In the genomic region with DNA sequence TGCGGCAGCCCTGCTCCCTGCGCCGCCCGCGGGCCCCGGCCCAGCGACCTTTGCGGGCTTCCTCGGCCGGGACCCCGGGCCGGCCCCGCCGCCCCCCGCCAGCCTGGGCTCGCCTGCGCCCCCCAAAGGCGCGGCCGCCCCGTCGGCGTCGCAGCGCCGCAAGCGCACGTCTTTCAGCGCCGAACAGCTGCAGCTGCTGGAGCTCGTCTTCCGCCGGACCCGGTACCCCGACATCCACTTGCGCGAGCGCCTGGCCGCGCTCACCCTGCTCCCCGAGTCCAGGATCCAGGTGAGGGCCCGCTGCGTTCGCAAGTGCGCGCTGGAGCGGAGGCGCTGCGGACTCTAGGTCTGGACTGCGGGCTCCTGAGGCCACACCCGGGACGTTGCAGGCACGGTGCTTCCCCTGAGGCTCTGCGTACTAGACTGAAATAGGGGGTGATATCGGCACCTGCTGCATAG, we compare ENCODE assay signal across 8 cellular contexts. TPM values are rescaled to one million over a fixed set of nuclear protein-coding genes. Genes with fewer than 3 reads are reported as not detected.
DNase-seq lines count a peak whose midpoint lies in the region; ATAC-seq and TF ChIP-seq lines count a peak whose summit lies in the region.

No MANE protein-coding gene starts in this region.

- intact Hi-C loops in CD4-positive, alpha-beta memory T cell (cut with micrococcal nuclease), result no loop called here
- intact Hi-C loops in esophagus squamous epithelium (cut with DNase I) (no loop called here), psoas muscle (cut with DNase I) (no loop called here)

- H3K4me1 Mint-ChIP-seq in CD4-positive, alpha-beta memory T cell, result peaks cover 0 to 2% (median under 1%) of the 10 kb centered on the region in 4 donors
- peaks cover 5 to 6% (median 6%) of the 10 kb centered on the region in 3 donors for H3K4me1 Mint-ChIP-seq in T-cell

- no peak overlapping the region for H3K27ac ChIP-seq in CD4-positive, alpha-beta memory T cell (ENCODE audit: low read depth, low read length)
- H3K27ac ChIP-seq in esophagus squamous epithelium, result peak overlapping the region in 1 of 4 donors; percentile 12
- H3K27ac ChIP-seq in psoas muscle, result no peak overlapping the region

- CTCF ChIA-PET in CD4-positive, alpha-beta memory T cell (lab: Charles Lee; ENCODE audit: partially characterized antibody), result no interaction called here
- CTCF ChIA-PET in T-cell (lab: Charles Lee), result interaction anchor here in 1 of 2 donors (0.5 kb wide), 1 partner anchor 794 kb away, joined by 4 read pairs; no protein-coding TSS in a partner anchor

- peaks cover 13 to 26% of the 10 kb centered on the region in 2 donors for H3K27me3 Mint-ChIP-seq in CD4-positive, alpha-beta memory T cell
- H3K27me3 Mint-ChIP-seq in T-cell, result peaks cover 8 to 42% of the 10 kb centered on the region in 2 donors

- peak overlapping the region in 1 of 2 donors; percentile 29 for H3K4me3 ChIP-seq in CD4-positive, alpha-beta memory T cell (ENCODE audit: low read length in 2 of 2)
- H3K4me3 ChIP-seq in esophagus squamous epithelium (peak overlapping the region; percentile 36 to 68 (median 47)), psoas muscle (peak overlapping the region; percentile 53)

- POLR2A ChIA-PET in CD4-positive, alpha-beta memory T cell (lab: Charles Lee; ENCODE audit: partially characterized antibody), result no interaction called here
- POLR2A ChIA-PET in T-cell (lab: Charles Lee), result no interaction called here

- peaks cover 0 to 7% of the 10 kb centered on the region in 2 donors for H3K36me3 Mint-ChIP-seq in CD4-positive, alpha-beta memory T cell
- H3K36me3 Mint-ChIP-seq in T-cell, result no peaks in the 10 kb centered on the region

- peaks cover 5% of the 10 kb centered on the region for H3K4me1 ChIP-seq in CD4-positive, alpha-beta memory T cell (ENCODE audit: insufficient read depth, low read length)
- H3K4me1 ChIP-seq in esophagus squamous epithelium, result peaks cover 4 to 15% (median 9%) of the 10 kb centered on the region in 3 donors
- no peaks in the 10 kb centered on the region for H3K4me1 ChIP-seq in psoas muscle

- H3K9me3 Mint-ChIP-seq in CD4-positive, alpha-beta memory T cell, result no peaks in the 10 kb centered on the region
- no peaks in the 10 kb centered on the region for H3K9me3 Mint-ChIP-seq in T-cell

- ATAC-seq in GM18873 (IDR thresholded peaks at IDR 0.05; ENCODE audit: low FRiP score, unreplicated experiment) (peak; percentile 48), HG03066 (IDR thresholded peaks at IDR 0.05; ENCODE audit: low read depth, unreplicated experiment) (peak; percentile 71), T-cell (replicated peaks in 1 of 4) (peak; percentile 60 to 66 (median 62)), psoas muscle (no peak)

- peak overlapping the region; percentile 48 to 79 (median 69) for H3K4me3 Mint-ChIP-seq in CD4-positive, alpha-beta memory T cell
- peak overlapping the region; percentile 69 to 78 (median 74) for H3K4me3 Mint-ChIP-seq in T-cell

- TF ChIP-seq CTCF in esophagus squamous epithelium (IDR thresholded peaks at IDR 0.05), result no peak
- TF ChIP-seq CTCF in psoas muscle (IDR thresholded peaks at IDR 0.05), result no peak

- WGBS in esophagus squamous epithelium, 2 donors, result 0% methylated on average over 2 to 5 of the region's 55 CpGs
- 1 to 2% (median 1%) methylated on average over 34 to 55 of the region's 55 CpGs for WGBS in psoas muscle, 3 donors

- H3K27me3 ChIP-seq in CD4-positive, alpha-beta memory T cell (ENCODE audit: insufficient read depth, low read length), result peaks cover 13% of the 10 kb centered on the region
- peaks cover 0 to 37% (median 7%) of the 10 kb centered on the region in 4 donors for H3K27me3 ChIP-seq in esophagus squamous epithelium
- peaks cover 0 to 39% (median 10%) of the 10 kb centered on the region in 3 donors for H3K27me3 ChIP-seq in psoas muscle (ENCODE audit: insufficient read depth in 3 of 3, low read length in 2 of 3)

- H3K9me3 ChIP-seq in CD4-positive, alpha-beta memory T cell (ENCODE audit: control insufficient read depth in 1 of 2, low read length in 2 of 2), result no peaks in the 10 kb centered on the region
- H3K9me3 ChIP-seq in esophagus squamous epithelium (no peaks in the 10 kb centered on the region), psoas muscle (no peaks in the 10 kb centered on the region)

- peak in 4 of 5 donors; percentile 4 to 16 (median 13) for DNase-seq in CD4-positive, alpha-beta memory T cell
- DNase-seq in T-cell, result peak in 14 of 34 experiments; percentile 1 to 27 (median 8)
- no peak for DNase-seq in esophagus squamous epithelium (lab: John Stamatoyannopoulos, UW)
- no peak for DNase-seq in psoas muscle
- no peak for DNase-seq in activated CD4-positive, CD25-positive, alpha-beta regulatory T cell (lab: John Stamatoyannopoulos, UW)
- DNase-seq in SW 1271 (lab: John Stamatoyannopoulos, UW), result no peak

- H3K27ac Mint-ChIP-seq in CD4-positive, alpha-beta memory T cell, result no peak overlapping the region
- no peak overlapping the region for H3K27ac Mint-ChIP-seq in T-cell

- TF ChIP-seq POLR2A in esophagus squamous epithelium (IDR thresholded peaks at IDR 0.05), result no peak

- H3K36me3 ChIP-seq in CD4-positive, alpha-beta memory T cell (ENCODE audit: insufficient read depth, low read length), result no peaks in the 10 kb centered on the region
- no peaks in the 10 kb centered on the region for H3K36me3 ChIP-seq in esophagus squamous epithelium
- H3K36me3 ChIP-seq in psoas muscle (ENCODE audit: insufficient read depth in 1 of 2, low read depth in 1 of 2), result peaks cover 0 to 2% of the 10 kb centered on the region in 2 donors

RNA-seq across cellular contexts. Expression of a gene that starts 0.4 kb away (rescaled TPM):
- total RNA-seq in CD4-positive, alpha-beta memory T cell, result not detected
- not detected for polyA plus RNA-seq in CD4-positive, alpha-beta memory T cell
- total RNA-seq in T-cell (under 1 TPM in 1 of 5 donors, not detected in 4; 0.63 TPM), esophagus squamous epithelium (not detected), psoas muscle (not detected)
- polyA plus RNA-seq in psoas muscle, result under 1 TPM in 1 of 3 donors, not detected in 2; 0.01 TPM

RNA-seq across cellular contexts. Expression of a gene that starts 37.3 kb away (rescaled TPM):
- total RNA-seq in CD4-positive, alpha-beta memory T cell, result 10 to 100 TPM; 28.7 to 29.7 TPM
- polyA plus RNA-seq in CD4-positive, alpha-beta memory T cell, result 10 to 100 TPM; 10.1 to 22.8 TPM
- total RNA-seq in T-cell (10 to 100 TPM; 21.7 to 26.2 (median 22.5) TPM), esophagus squamous epithelium (10 to 100 TPM; 37.0 to 64.7 (median 52.1) TPM), psoas muscle (10 to 100 TPM; 27.5 to 35.0 (median 29.4) TPM)
- polyA plus RNA-seq in psoas muscle, result 10 to 100 TPM; 13.4 to 32.4 (median 21.7) TPM

Comparison
In these comparisons a context has a peak if more than half of its experiments do, and no peak if none do; other contexts are left out.
1. DNase-seq: peak in CD4-positive, alpha-beta memory T cell (4 of 5); none in esophagus squamous epithelium (single experiment), psoas muscle (0 of 2), activated CD4-positive, CD25-positive, alpha-beta regulatory T cell (0 of 4) and SW 1271 (0 of 2).
2. ATAC-seq: peak in GM18873 (single experiment), HG03066 (single experiment) and T-cell (4 of 4); none in psoas muscle (0 of 4).